ENCODE assay signal across 20 cellular contexts in the genomic region with DNA sequence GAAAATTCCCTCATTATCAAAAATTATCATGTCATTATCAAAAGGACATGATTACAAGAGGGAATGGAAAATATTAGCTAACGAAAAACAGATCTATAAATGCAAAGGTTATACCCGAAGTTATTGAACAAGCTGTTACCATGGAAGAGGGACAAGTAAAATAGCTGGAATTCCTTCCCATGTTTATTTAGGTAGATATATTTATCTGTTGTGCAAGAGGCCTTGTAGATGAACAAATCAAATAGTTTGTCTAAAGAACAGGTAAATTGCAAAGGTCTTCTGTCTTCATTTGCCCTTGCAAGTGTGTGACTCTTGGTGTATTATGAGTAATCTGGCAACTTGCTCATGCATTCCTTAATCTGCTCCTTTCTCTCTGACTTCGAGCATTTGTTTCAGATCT.
DNase-seq lines count a peak whose midpoint lies in the region; ATAC-seq, FAIRE-seq and TF ChIP-seq lines count a peak whose summit lies in the region.
"Had no signal": no experiment of that assay in that cellular context is flagged by ENCODE, and none has a peak within 500 bp of the region (broad histone marks: within the 10 kb centered on the region; RNA-seq: fewer than 3 reads in every experiment).

No MANE protein-coding gene starts in this region.

- no peak for FAIRE-seq in bronchial epithelial cell (lab: Jason Lieb, UNC)
- FAIRE-seq in HepG2 (lab: Jason Lieb, UNC), result no peak
- FAIRE-seq: G401.6, GM12892, GM19239, H1 had no signal

- no peak overlapping the region for H3K9ac ChIP-seq in HepG2 (ENCODE audit: insufficient read depth, low read depth, low read length)
- H3K9ac ChIP-seq: GM23248 had no signal

- TF ChIP-seq RAD21 in HepG2 (CRISPR knock-in tag; IDR thresholded peaks at IDR 0.05), result no peak

- BruUV-seq in HepG2 (replicated peaks; lab: Mats Ljungman, UMichigan), result no TSS peak

- TF ChIP-seq POLR2A in HepG2 (IDR thresholded peaks at IDR 0.05; ENCODE audit: insufficient read depth in 1 of 2, low read depth in 2 of 2, low read length in 2 of 2), result no peak

- H4K20me1 ChIP-seq in HepG2 (ENCODE audit: insufficient read depth, low read length), result no peaks in the 10 kb centered on the region

- H3K4me1 ChIP-seq in RWPE2 (ENCODE audit: insufficient read depth, poor library complexity, severe bottlenecking) (peaks cover 5% of the 10 kb centered on the region), HepG2 (ENCODE audit: insufficient read depth, low read length) (no peaks in the 10 kb centered on the region), lower lobe of right lung (no peaks in the 10 kb centered on the region)

- no peaks in the 10 kb centered on the region for H3K36me3 Mint-ChIP-seq in progenitor cell of endocrine pancreas (ENCODE audit: insufficient read depth)
- H3K36me3 Mint-ChIP-seq: CD4-positive, alpha-beta memory T cell had no signal

- 1% methylated on average over 3 of the region's 3 CpGs for WGBS in HepG2 (ENCODE audit: low lambda C conversion rate)

- intact Hi-C loops in HepG2 (cut with micrococcal nuclease; ENCODE audit: unreplicated experiment), result no loop called here
- intact Hi-C loops in lower lobe of right lung (cut with DNase I), result no loop called here

- POLR2A ChIA-PET in HepG2 (lab: Yijun Ruan, JAX), result no interaction called here

- no peaks in the 10 kb centered on the region for H3K79me2 ChIP-seq in HepG2 (ENCODE audit: insufficient read depth, low read length)

- TF ChIP-seq EP300 in HepG2 (IDR thresholded peaks at IDR 0.05; ENCODE audit: low read depth in 2 of 2, low read length in 2 of 2) (no peak), HepG2 (CRISPR knock-in tag; IDR thresholded peaks at IDR 0.05; ENCODE audit: borderline replicate concordance) (no peak)

- H3K36me3 ChIP-seq in RWPE2 (ENCODE audit: low read depth), result no peaks in the 10 kb centered on the region
- no peaks in the 10 kb centered on the region for H3K36me3 ChIP-seq in bronchial epithelial cell (ENCODE audit: control insufficient read depth, insufficient read depth, low read length)
- no peaks in the 10 kb centered on the region for H3K36me3 ChIP-seq in HepG2 (replicated peaks in 1 of 2; ENCODE audit: control insufficient read depth in 1 of 2, insufficient read depth in 2 of 2, low read length in 2 of 2)
- no peaks in the 10 kb centered on the region for H3K36me3 ChIP-seq in lower lobe of right lung

- H3K27ac ChIP-seq in RWPE2 (ENCODE audit: poor library complexity, severe bottlenecking) (no peak overlapping the region), HepG2 (ENCODE audit: extremely low read length, insufficient read depth, low read length) (no peak overlapping the region), lower lobe of right lung (no peak overlapping the region)
- H3K27ac ChIP-seq: GM23248 had no signal

- TF ChIP-seq CTCF in RWPE2 (IDR thresholded peaks at IDR 0.05; ENCODE audit: poor library complexity, severe bottlenecking) (no peak), bronchial epithelial cell (IDR thresholded peaks at IDR 0.05; ENCODE audit: insufficient read depth, low read length, severe bottlenecking) (no peak), HepG2 (CRISPR knock-in tag; IDR thresholded peaks at IDR 0.05) (no peak), progenitor cell of endocrine pancreas (IDR thresholded peaks at IDR 0.05; ENCODE audit: unreplicated experiment) (no peak), lower lobe of right lung (IDR thresholded peaks at IDR 0.05) (no peak)

- ATAC-seq in RWPE2 (ENCODE audit: low read depth) (peak; percentile 83), HepG2 (no peak; the same call in 2 of the 3 replicates), HG03432 (IDR thresholded peaks at IDR 0.05; ENCODE audit: unreplicated experiment) (no peak), lower lobe of right lung (no peak)

- H2AFZ ChIP-seq in HepG2 (ENCODE audit: low read length), result no peak overlapping the region
- H2AFZ ChIP-seq: GM23248 had no signal

- in situ Hi-C loops in HepG2 (cut with HindIII; ENCODE audit: extremely low pct_ligation_motif_present, low pct_unique_long_range_greater_than_20kb), result no loop called here

- H3K4me3 ChIP-seq in RWPE2 (ENCODE audit: severe bottlenecking) (no peak overlapping the region), bronchial epithelial cell (ENCODE audit: low read depth, low read length) (no peak overlapping the region), HepG2 (replicated peaks in 1 of 3; ENCODE audit: insufficient read depth in 1 of 3, low read depth in 2 of 3, low read length in 3 of 3) (no peak overlapping the region), lower lobe of right lung (no peak overlapping the region)
- H3K4me3 ChIP-seq: GM23248 had no signal

- H3K27me3 ChIP-seq in RWPE2 (ENCODE audit: insufficient read depth, poor library complexity, severe bottlenecking) (no peaks in the 10 kb centered on the region), bronchial epithelial cell (ENCODE audit: control insufficient read depth, insufficient read depth, low read length) (no peaks in the 10 kb centered on the region), HepG2 (ENCODE audit: control insufficient read depth in 1 of 2, insufficient read depth in 2 of 2, low read length in 2 of 2) (no peaks in the 10 kb centered on the region), lower lobe of right lung (ENCODE audit: low read depth) (no peaks in the 10 kb centered on the region)

- peak overlapping the region; percentile 14 for H3K27ac Mint-ChIP-seq in progenitor cell of endocrine pancreas
- H3K27ac Mint-ChIP-seq: CD4-positive, alpha-beta memory T cell had no signal

- H3K4me2 ChIP-seq in HepG2 (ENCODE audit: low read depth, low read length), result no peak overlapping the region

- H3K9me3 Mint-ChIP-seq in progenitor cell of endocrine pancreas (ENCODE audit: low read depth), result peaks cover 9% of the 10 kb centered on the region

- DNase-seq in RWPE2 (ENCODE audit: low spot score) (no peak), bronchial epithelial cell (ENCODE audit: low read depth) (peak; percentile 47), HepG2 (ENCODE audit: low spot score) (peak; percentile 2), progenitor cell of endocrine pancreas (ENCODE audit: low spot score, unreplicated experiment) (no peak), lower lobe of right lung (no peak)
- no peak for DNase-seq in stimulated activated CD4-positive, alpha-beta T cell treated with anti-CD3 and anti-CD28 coated beads, Interleukin-4, amount 100 ng/mL, for 4 hours
- DNase-seq: C1 segment of cervical spinal cord; Calu3; CD4-positive, alpha-beta memory T cell; COR-L47; DMS53; DMS79 treated with DMSO at 0.1 percent for 48 hours; GM23248; H7; HCEC 1CT had no signal

- H3K9me3 ChIP-seq in RWPE2 (ENCODE audit: severe bottlenecking) (no peaks in the 10 kb centered on the region), HepG2 (ENCODE audit: low read length) (peaks cover 82% of the 10 kb centered on the region), lower lobe of right lung (no peaks in the 10 kb centered on the region)

- CTCF ChIA-PET in HepG2 (lab: Yijun Ruan, JAX; ENCODE audit: low intra/inter-chr PET ratio, low total read pairs), result no interaction called here

- no peaks in the 10 kb centered on the region for H3K27me3 Mint-ChIP-seq in progenitor cell of endocrine pancreas
- H3K27me3 Mint-ChIP-seq: CD4-positive, alpha-beta memory T cell had no signal

- H3K4me3 Mint-ChIP-seq in progenitor cell of endocrine pancreas (ENCODE audit: low read depth), result no peak overlapping the region
- H3K4me3 Mint-ChIP-seq: CD4-positive, alpha-beta memory T cell had no signal

- peaks cover 16% of the 10 kb centered on the region for H3K4me1 Mint-ChIP-seq in progenitor cell of endocrine pancreas (ENCODE audit: low read depth)
- H3K4me1 Mint-ChIP-seq: CD4-positive, alpha-beta memory T cell had no signal

TF ChIP-seq in HepG2, 621 proteins besides CTCF, POLR2A, EP300 and RAD21 (continues in another document):
- TF ChIP-seq NFRKB (IDR thresholded peaks at IDR 0.05) (no peak), ESRRA (CRISPR knock-in tag; IDR thresholded peaks at IDR 0.05; ENCODE audit: low read depth) (no peak), ZNF615 (CRISPR knock-in tag; IDR thresholded peaks at IDR 0.05; ENCODE audit: borderline replicate concordance) (no peak), MXD3 (CRISPR knock-in tag; IDR thresholded peaks at IDR 0.05) (no peak), CREB1 (IDR thresholded peaks at IDR 0.05) (no peak), CREB1 (CRISPR knock-in tag; IDR thresholded peaks at IDR 0.05) (peak; percentile 54), CEBPB (IDR thresholded peaks at IDR 0.05; ENCODE audit: borderline replicate concordance, low read depth, low read length) (peak; percentile 71; the same call in 1 of the 2 replicates)
- TF ChIP-seq, protein P1, sequence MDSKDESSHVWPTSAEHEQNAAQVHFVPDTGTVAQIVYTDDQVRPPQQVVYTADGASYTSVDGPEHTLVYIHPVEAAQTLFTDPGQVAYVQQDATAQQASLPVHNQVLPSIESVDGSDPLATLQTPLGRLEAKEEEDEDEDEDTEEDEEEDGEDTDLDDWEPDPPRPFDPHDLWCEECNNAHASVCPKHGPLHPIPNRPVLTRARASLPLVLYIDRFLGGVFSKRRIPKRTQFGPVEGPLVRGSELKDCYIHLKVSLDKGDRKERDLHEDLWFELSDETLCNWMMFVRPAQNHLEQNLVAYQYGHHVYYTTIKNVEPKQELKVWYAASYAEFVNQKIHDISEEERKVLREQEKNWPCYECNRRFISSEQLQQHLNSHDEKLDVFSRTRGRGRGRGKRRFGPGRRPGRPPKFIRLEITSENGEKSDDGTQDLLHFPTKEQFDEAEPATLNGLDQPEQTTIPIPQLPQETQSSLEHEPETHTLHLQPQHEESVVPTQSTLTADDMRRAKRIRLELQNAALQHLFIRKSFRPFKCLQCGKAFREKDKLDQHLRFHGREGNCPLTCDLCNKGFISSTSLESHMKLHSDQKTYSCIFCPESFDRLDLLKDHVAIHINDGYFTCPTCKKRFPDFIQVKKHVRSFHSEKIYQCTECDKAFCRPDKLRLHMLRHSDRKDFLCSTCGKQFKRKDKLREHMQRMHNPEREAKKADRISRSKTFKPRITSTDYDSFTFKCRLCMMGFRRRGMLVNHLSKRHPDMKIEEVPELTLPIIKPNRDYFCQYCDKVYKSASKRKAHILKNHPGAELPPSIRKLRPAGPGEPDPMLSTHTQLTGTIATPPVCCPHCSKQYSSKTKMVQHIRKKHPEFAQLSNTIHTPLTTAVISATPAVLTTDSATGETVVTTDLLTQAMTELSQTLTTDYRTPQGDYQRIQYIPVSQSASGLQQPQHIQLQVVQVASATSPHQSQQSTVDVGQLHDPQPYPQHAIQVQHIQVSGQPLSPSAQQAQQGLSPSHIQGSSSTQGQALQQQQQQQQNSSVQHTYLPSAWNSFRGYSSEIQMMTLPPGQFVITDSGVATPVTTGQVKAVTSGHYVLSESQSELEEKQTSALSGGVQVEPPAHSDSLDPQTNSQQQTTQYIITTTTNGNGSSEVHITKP (CRISPR knock-in tag; IDR thresholded peaks at IDR 0.05; ENCODE audit: low read depth), result no peak

Comparison
In these comparisons a context has a peak if more than half of its experiments do, and no peak if none do; other contexts are left out.
1. DNase-seq: peak in bronchial epithelial cell (single experiment) and HepG2 (single experiment); none in RWPE2 (single experiment), progenitor cell of endocrine pancreas (single experiment), stimulated activated CD4-positive, alpha-beta T cell treated with anti-CD3 and anti-CD28 coated beads, Interleukin-4, amount 100 ng/mL, for 4 hours (0 of 2) and lower lobe of right lung (single experiment).